Comparison of ENCODE assay signal across 1 cellular context in genomic region chr6:62766174-62766573, GRCh38.
TF ChIP-seq lines count a peak whose summit lies in the region.

No MANE protein-coding gene starts in this region.

TF ChIP-seq in GM12878, 131 proteins besides CTCF, POLR2A, EP300 and RAD21:
- TF ChIP-seq, protein P1, sequence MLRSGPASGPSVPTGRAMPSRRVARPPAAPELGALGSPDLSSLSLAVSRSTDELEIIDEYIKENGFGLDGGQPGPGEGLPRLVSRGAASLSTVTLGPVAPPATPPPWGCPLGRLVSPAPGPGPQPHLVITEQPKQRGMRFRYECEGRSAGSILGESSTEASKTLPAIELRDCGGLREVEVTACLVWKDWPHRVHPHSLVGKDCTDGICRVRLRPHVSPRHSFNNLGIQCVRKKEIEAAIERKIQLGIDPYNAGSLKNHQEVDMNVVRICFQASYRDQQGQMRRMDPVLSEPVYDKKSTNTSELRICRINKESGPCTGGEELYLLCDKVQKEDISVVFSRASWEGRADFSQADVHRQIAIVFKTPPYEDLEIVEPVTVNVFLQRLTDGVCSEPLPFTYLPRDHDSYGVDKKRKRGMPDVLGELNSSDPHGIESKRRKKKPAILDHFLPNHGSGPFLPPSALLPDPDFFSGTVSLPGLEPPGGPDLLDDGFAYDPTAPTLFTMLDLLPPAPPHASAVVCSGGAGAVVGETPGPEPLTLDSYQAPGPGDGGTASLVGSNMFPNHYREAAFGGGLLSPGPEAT (IDR thresholded peaks at IDR 0.05; ENCODE audit: low read depth) = 0 out of 2 replicates have a peak, but pooled peaks have one; percentile 22
TF ChIP-seq in GM12878: peak in this region for 1; not testable (repeated sequence) for 130.
